In the genomic region with DNA sequence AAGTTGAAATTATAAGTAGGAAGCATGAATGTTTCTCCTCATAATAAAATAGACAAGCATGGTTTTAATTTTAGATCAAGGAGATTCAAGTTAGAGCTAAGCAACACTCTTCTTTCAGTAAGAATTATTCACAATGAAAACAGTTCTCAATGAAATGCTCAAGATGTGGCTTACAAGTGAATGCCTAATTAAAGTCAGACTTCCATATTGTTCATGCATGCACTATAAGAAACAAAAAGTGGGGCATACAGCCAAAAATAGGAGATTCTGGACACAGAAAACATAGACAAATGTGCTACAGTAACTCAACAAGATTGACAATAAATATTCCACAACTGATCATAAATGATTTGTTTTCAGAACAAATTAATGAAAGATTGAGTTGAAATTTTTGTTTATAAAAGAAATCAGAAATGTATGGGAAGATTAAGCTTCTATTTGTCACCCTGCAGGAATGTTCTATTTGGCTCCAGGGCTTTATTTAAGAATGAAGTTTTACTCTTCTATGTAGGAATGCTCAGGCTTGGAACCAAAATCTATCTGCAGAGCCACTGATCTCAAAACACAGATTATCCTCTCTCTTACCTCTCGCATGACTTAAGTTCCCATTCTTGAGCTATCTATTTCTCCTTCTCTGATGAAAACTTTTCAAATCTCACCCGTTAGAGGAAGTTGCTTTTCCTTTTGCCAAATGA, we compare ENCODE assay signal across 1 cellular context.
TF ChIP-seq lines count a peak whose summit lies in the region.

No MANE protein-coding gene starts in this region.

TF ChIP-seq in IMR-90, 13 proteins besides CTCF, POLR2A, EP300 and RAD21:
- TF ChIP-seq, protein P1, sequence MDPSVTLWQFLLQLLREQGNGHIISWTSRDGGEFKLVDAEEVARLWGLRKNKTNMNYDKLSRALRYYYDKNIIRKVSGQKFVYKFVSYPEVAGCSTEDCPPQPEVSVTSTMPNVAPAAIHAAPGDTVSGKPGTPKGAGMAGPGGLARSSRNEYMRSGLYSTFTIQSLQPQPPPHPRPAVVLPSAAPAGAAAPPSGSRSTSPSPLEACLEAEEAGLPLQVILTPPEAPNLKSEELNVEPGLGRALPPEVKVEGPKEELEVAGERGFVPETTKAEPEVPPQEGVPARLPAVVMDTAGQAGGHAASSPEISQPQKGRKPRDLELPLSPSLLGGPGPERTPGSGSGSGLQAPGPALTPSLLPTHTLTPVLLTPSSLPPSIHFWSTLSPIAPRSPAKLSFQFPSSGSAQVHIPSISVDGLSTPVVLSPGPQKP (IDR thresholded peaks at IDR 0.05; ENCODE audit: borderline replicate concordance, low read depth, low read length): no peak
- TF ChIP-seq RFX5 (IDR thresholded peaks at IDR 0.05; ENCODE audit: low read depth, low read length) (no peak), FOS (IDR thresholded peaks at IDR 0.05; ENCODE audit: low read depth, low read length) (no peak), BHLHE40 (IDR thresholded peaks at IDR 0.05; ENCODE audit: low read depth, low read length) (no peak), CEBPB (IDR thresholded peaks at IDR 0.05; ENCODE audit: low read depth, low read length) (no peak), CHD1 (IDR thresholded peaks at IDR 0.05; ENCODE audit: low read depth, low read length) (no peak), MAFK (IDR thresholded peaks at IDR 0.05; ENCODE audit: low read depth, low read length) (no peak), MAZ (IDR thresholded peaks at IDR 0.05; ENCODE audit: borderline replicate concordance, low read depth, low read length) (no peak), RCOR1 (IDR thresholded peaks at IDR 0.05; ENCODE audit: insufficient replicate concordance, low read length) (no peak), MXI1 (IDR thresholded peaks at IDR 0.05; ENCODE audit: borderline replicate concordance, low read depth, low read length) (no peak), SMC3 (IDR thresholded peaks at IDR 0.05; ENCODE audit: low read depth, low read length) (no peak), NFE2L2 (IDR thresholded peaks at IDR 0.05; ENCODE audit: low read depth, low read length) (no peak)
- TF ChIP-seq, protein P2, sequence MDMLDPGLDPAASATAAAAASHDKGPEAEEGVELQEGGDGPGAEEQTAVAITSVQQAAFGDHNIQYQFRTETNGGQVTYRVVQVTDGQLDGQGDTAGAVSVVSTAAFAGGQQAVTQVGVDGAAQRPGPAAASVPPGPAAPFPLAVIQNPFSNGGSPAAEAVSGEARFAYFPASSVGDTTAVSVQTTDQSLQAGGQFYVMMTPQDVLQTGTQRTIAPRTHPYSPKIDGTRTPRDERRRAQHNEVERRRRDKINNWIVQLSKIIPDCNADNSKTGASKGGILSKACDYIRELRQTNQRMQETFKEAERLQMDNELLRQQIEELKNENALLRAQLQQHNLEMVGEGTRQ (IDR thresholded peaks at IDR 0.05; ENCODE audit: low read depth, low read length): no peak
